8 cellular contexts compared by ENCODE assay signal in genomic region chr12:6038160-6038559, GRCh38.
DNase-seq lines count a peak whose midpoint lies in the region; ATAC-seq, FAIRE-seq and TF ChIP-seq lines count a peak whose summit lies in the region.

No MANE protein-coding gene starts in this region.

- H3K79me2 ChIP-seq in astrocyte (ENCODE audit: insufficient read depth, low read length): no peaks in the 10 kb centered on the region

- no peak overlapping the region for H3K27ac ChIP-seq in astrocyte (ENCODE audit: low read depth, low read length)

- peak; percentile 96 for DNase-seq in ACHN
- DNase-seq in HTR-8/SVneo (ENCODE audit: insufficient read length, low spot score): peak; percentile 60
- DNase-seq in RPMI7951 (ENCODE audit: low read depth): peak; percentile 56
- peak; percentile 49 for DNase-seq in astrocyte (ENCODE audit: low read depth)
- DNase-seq in inferior parietal cortex (ENCODE audit: extremely low spot score): peak; percentile 47
- peak; percentile 20 to 36 (median 32) for DNase-seq in stimulated activated CD4-positive, alpha-beta T cell treated with anti-CD3 and anti-CD28 coated beads, TNF-alpha, amount 100 ng/mL, for 48 hours (ENCODE audit: low read depth in 3 of 3)

- no peaks in the 10 kb centered on the region for H3K27me3 ChIP-seq in astrocyte (ENCODE audit: insufficient read depth, low read length)

- peaks cover 2% of the 10 kb centered on the region for H3K27me3 Mint-ChIP-seq in astrocyte (ENCODE audit: low read depth, unreplicated experiment)

- FAIRE-seq in HTR-8/SVneo (lab: Jason Lieb, UNC) (peak; percentile 69), astrocyte (lab: Jason Lieb, UNC) (no peak)

- H3K27ac Mint-ChIP-seq in astrocyte (ENCODE audit: unreplicated experiment): no peak overlapping the region

- peaks cover 10% of the 10 kb centered on the region for H3K4me1 Mint-ChIP-seq in astrocyte (ENCODE audit: low read depth, unreplicated experiment)

- no peaks in the 10 kb centered on the region for H3K9me3 ChIP-seq in astrocyte (ENCODE audit: insufficient read depth, low read depth, low read length)

- H4K20me1 ChIP-seq in astrocyte (ENCODE audit: insufficient read depth, low read length): no peaks in the 10 kb centered on the region

- no peak for ATAC-seq in HG02885 (IDR thresholded peaks at IDR 0.05; ENCODE audit: poor library complexity, unreplicated experiment)

- no peak overlapping the region for H3K4me3 Mint-ChIP-seq in astrocyte (ENCODE audit: unreplicated experiment)

- no peaks in the 10 kb centered on the region for H3K4me1 ChIP-seq in astrocyte (ENCODE audit: insufficient read depth, low read length)

- H3K9ac ChIP-seq in astrocyte (ENCODE audit: low read length): no peak overlapping the region

- H2AFZ ChIP-seq in astrocyte (ENCODE audit: low read depth, low read length): no peak overlapping the region

- no peak overlapping the region for H3K4me2 ChIP-seq in astrocyte (ENCODE audit: low read length)

- no peak overlapping the region for H3K4me3 ChIP-seq in astrocyte (ENCODE audit: insufficient read depth, low read depth, low read length)

- no peaks in the 10 kb centered on the region for H3K9me3 Mint-ChIP-seq in astrocyte (ENCODE audit: unreplicated experiment)

- in situ Hi-C loops in ACHN (cut with HindIII; ENCODE audit: low pct_ligation_motif_present, low pct_unique_long_range_greater_than_20kb, low sequenced_read_pairs): no loop called here

- H3K36me3 Mint-ChIP-seq in astrocyte (ENCODE audit: low read depth, unreplicated experiment): peaks cover 3% of the 10 kb centered on the region

- TF ChIP-seq CTCF in GM12874 (IDR thresholded peaks at IDR 0.05; ENCODE audit: insufficient read depth, low read depth, low read length) (peak; percentile 88), astrocyte (IDR thresholded peaks at IDR 0.05; ENCODE audit: insufficient read depth, low read depth, low read length) (peak; percentile 84)

- H3K36me3 ChIP-seq in astrocyte (ENCODE audit: insufficient read depth, low read length): no peaks in the 10 kb centered on the region

Comparison
In these comparisons a context has a peak if more than half of its experiments do, and no peak if none do; other contexts are left out.
1. DNase-seq: peak in every context shown above with its lines; median percentile 96 in ACHN; 60 in HTR-8/SVneo; 56 in RPMI7951; 49 in astrocyte; 47 in inferior parietal cortex; 32 in stimulated activated CD4-positive, alpha-beta T cell treated with anti-CD3 and anti-CD28 coated beads, TNF-alpha, amount 100 ng/mL, for 48 hours.